Comparison of ENCODE assay signal across 8 cellular contexts in genomic region chr19:12611361-12611699, GRCh38. TPM values are rescaled to one million over a fixed set of nuclear protein-coding genes. Genes with fewer than 3 reads are reported as not detected.
DNase-seq lines count a peak whose midpoint lies in the region; ATAC-seq, FAIRE-seq and TF ChIP-seq lines count a peak whose summit lies in the region.

No MANE protein-coding gene starts in this region.

- H4K20me1 ChIP-seq in BLaER1 (peaks cover 55% of the 10 kb centered on the region), PC-3 (ENCODE audit: low read length) (peaks cover 8% of the 10 kb centered on the region; the same call in 1 of the 2 replicates), keratinocyte (ENCODE audit: control insufficient read depth, extremely low read depth, insufficient read depth, low read length) (peaks cover 2% of the 10 kb centered on the region)

- FAIRE-seq in keratinocyte (lab: Jason Lieb, UNC) (no peak), small intestine (lab: Jason Lieb, UNC) (no peak)

- dilution Hi-C loops in keratinocyte (cut with MboI; ENCODE audit: extremely low pct_ligation_motif_present, low sequenced_read_pairs) = no loop called here

- no peaks in the 10 kb centered on the region for H3K9me2 ChIP-seq in PC-3 (replicated peaks; ENCODE audit: low read length)

- peak overlapping the region; percentile 93 for H3K9ac ChIP-seq in BLaER1
- peak overlapping the region; percentile 92 for H3K9ac ChIP-seq in PC-3 (ENCODE audit: low read length)
- H3K9ac ChIP-seq in keratinocyte (ENCODE audit: control insufficient read depth, extremely low read depth, insufficient read depth, low read length) = peak overlapping the region; percentile 97

- H3K27ac ChIP-seq in BLaER1 (peak overlapping the region; percentile 90), PC-3 (ENCODE audit: low read length) (peak overlapping the region; percentile 48), keratinocyte (ENCODE audit: control insufficient read depth, insufficient read depth, low read length) (peak overlapping the region; percentile 94), small intestine (ENCODE audit: low read depth in 1 of 2, low read length in 1 of 2) (peak overlapping the region; percentile 95 to 99)

- TF ChIP-seq CTCF in PC-3 (conservative IDR thresholded peaks at IDR 0.05; ENCODE audit: low read depth, low read length) = no peak
- TF ChIP-seq CTCF in keratinocyte (optimal IDR thresholded peaks at IDR 0.05 in 1 of 3, IDR thresholded peaks at IDR 0.05 in 1 of 3, conservative IDR thresholded peaks at IDR 0.05 in 1 of 3; ENCODE audit: extremely low read depth in 1 of 3, insufficient read depth in 2 of 3, low read length in 3 of 3) = no peak

- POLR2A ChIA-PET in HEK293T (lab: Yijun Ruan, JAX) = interaction anchor here (1.1 to 1.7 kb wide), 11 partner anchors 12 to 116 kb away, joined by 3 to 12 read pairs (median 4); partner anchors contain the start of genes MAN2B1 and WDR83
- POLR2A ChIA-PET in PC-3 (lab: Charles Lee; ENCODE audit: unreplicated experiment) = no interaction called here

- H3K4me3 ChIP-seq in BLaER1 = peak overlapping the region; percentile 99
- H3K4me3 ChIP-seq in PC-3 (ENCODE audit: low read length) = peak overlapping the region; percentile 94
- H3K4me3 ChIP-seq in keratinocyte (ENCODE audit: control insufficient read depth in 2 of 3, extremely low read depth in 1 of 3, insufficient read depth in 2 of 3, low read depth in 1 of 3, low read length in 3 of 3) = peak overlapping the region; percentile 93 to 100 (median 99)
- peak overlapping the region; percentile 87 to 99 for H3K4me3 ChIP-seq in small intestine (ENCODE audit: low read depth in 1 of 2, low read length in 2 of 2)

- no TSS peak for BruUV-seq in PC-3 (replicated peaks; lab: Mats Ljungman, UMichigan)

- intact Hi-C loops in PC-3 (cut with micrococcal nuclease) = loop anchor here (2.0 kb wide), 2 partner anchors 47 to 55 kb away; partner anchors contain the start of genes MAN2B1 and WDR83

- ATAC-seq in PC-3 = peak; percentile 73
- ATAC-seq in GM21526 (IDR thresholded peaks at IDR 0.05; ENCODE audit: low FRiP score, unreplicated experiment) = no peak

- DNase-seq in HEK293T (ENCODE audit: extremely low spot score) (peak; percentile 78), PC-3 (peak; percentile 81), cerebellum (ENCODE audit: low spot score) (peak; percentile 64), keratinocyte (ENCODE audit: low read depth, low spot score) (no peak), small intestine (peak; percentile 78), NCI-H187 treated with DMSO at 0.1 percent for 48 hours (lab: John Stamatoyannopoulos, UW) (no peak)

- H3K79me2 ChIP-seq in PC-3 (ENCODE audit: low read length) (peaks cover 66% of the 10 kb centered on the region), keratinocyte (ENCODE audit: control insufficient read depth, insufficient read depth, low read length) (peaks cover 63% of the 10 kb centered on the region)

- CTCF ChIA-PET in HEK293T (lab: Yijun Ruan, JAX) = no interaction called here
- CTCF ChIA-PET in PC-3 (lab: Charles Lee) = interaction anchor here (1.1 kb wide), 1 partner anchor 29 kb away, joined by 3 read pairs; no protein-coding TSS in a partner anchor

- H3K4me2 ChIP-seq in BLaER1 (peak overlapping the region; percentile 98), PC-3 (ENCODE audit: low read length) (peak overlapping the region; percentile 95), keratinocyte (ENCODE audit: control insufficient read depth, extremely low read depth, insufficient read depth, low read depth, low read length) (peak overlapping the region; percentile 90)

- H3F3A ChIP-seq in PC-3 (ENCODE audit: low read length, unreplicated experiment) = no peaks in the 10 kb centered on the region

- H3K9me3 ChIP-seq in BLaER1 = no peaks in the 10 kb centered on the region
- no peaks in the 10 kb centered on the region for H3K9me3 ChIP-seq in PC-3 (ENCODE audit: low read length)
- no peaks in the 10 kb centered on the region for H3K9me3 ChIP-seq in keratinocyte (ENCODE audit: control insufficient read depth, low read depth, low read length)
- H3K9me3 ChIP-seq in small intestine (ENCODE audit: control insufficient read depth, low read depth) = no peaks in the 10 kb centered on the region

- H3K9me1 ChIP-seq in keratinocyte (ENCODE audit: control insufficient read depth, extremely low read depth, insufficient read depth, low read length) = no peaks in the 10 kb centered on the region

- peaks cover 50% of the 10 kb centered on the region for H3K4me1 ChIP-seq in BLaER1
- peaks cover 10% of the 10 kb centered on the region for H3K4me1 ChIP-seq in PC-3 (ENCODE audit: insufficient read depth, low read length)
- peaks cover 9% of the 10 kb centered on the region for H3K4me1 ChIP-seq in keratinocyte (ENCODE audit: control insufficient read depth, extremely low read depth, insufficient read depth, low read length)
- H3K4me1 ChIP-seq in small intestine (ENCODE audit: control insufficient read depth in 2 of 2, insufficient read depth in 1 of 2, low read depth in 1 of 2, low read length in 1 of 2) = peaks cover 0 to 6% of the 10 kb centered on the region in 2 donors

- peaks cover 45% of the 10 kb centered on the region for H3K36me3 ChIP-seq in BLaER1
- H3K36me3 ChIP-seq in PC-3 (ENCODE audit: low read depth, low read length) = peaks cover 28% of the 10 kb centered on the region
- peaks cover 5 to 10% of the 10 kb centered on the region in 2 experiments for H3K36me3 ChIP-seq in keratinocyte (ENCODE audit: control insufficient read depth in 2 of 2, extremely low read depth in 1 of 2, insufficient read depth in 2 of 2, low read length in 2 of 2)
- H3K36me3 ChIP-seq in small intestine (ENCODE audit: control insufficient read depth in 2 of 2, insufficient read depth in 2 of 2, low read length in 2 of 2) = peaks cover 1 to 5% of the 10 kb centered on the region in 2 donors

- H3K27me3 ChIP-seq in BLaER1 (no peaks in the 10 kb centered on the region), PC-3 (ENCODE audit: low read length) (no peaks in the 10 kb centered on the region), keratinocyte (ENCODE audit: control insufficient read depth, extremely low read depth, insufficient read depth, low read length) (no peaks in the 10 kb centered on the region), small intestine (ENCODE audit: control insufficient read depth in 2 of 2, insufficient read depth in 2 of 2, low read length in 2 of 2) (no peaks in the 10 kb centered on the region)

- H2AFZ ChIP-seq in PC-3 (ENCODE audit: low read length) (peak overlapping the region; percentile 84), keratinocyte (ENCODE audit: control insufficient read depth, low read length) (peak overlapping the region; percentile 94)

- 0 to 1% (median 0%) methylated on average over 10 of the region's 10 CpGs for WGBS in small intestine, 3 donors

TF ChIP-seq in HEK293T, 16 proteins besides CTCF, POLR2A, EP300 and RAD21 (continues in another document):
- 0 out of 2 replicates have a peak, but pooled peaks have one; percentile 32 for TF ChIP-seq ELF4 (IDR thresholded peaks at IDR 0.05)
- no peak for TF ChIP-seq LEF1 (IDR thresholded peaks at IDR 0.05; ENCODE audit: borderline replicate concordance)

RNA-seq across cellular contexts. Expression of gene ZNF791, which starts 0.6 kb away (rescaled TPM):
- total RNA-seq in PC-3 (2014; rRNA removed) (15.8 and 26.3 TPM in 2 replicates), cerebellum (21.5 TPM)
- polyA plus RNA-seq in keratinocyte (8.1 to 11.5 TPM (median 10.3 TPM) in 3 replicates), small intestine (1 to 10 TPM; 4.7 to 6.6 (median 5.1) TPM)
- polyA plus RNA-seq in keratinocyte (2011; ENCODE audit: low read depth) = 8.1 TPM
- 3.5 and 7.9 TPM in 2 replicates for polyA plus RNA-seq in keratinocyte (2011; cell fraction: cytosol; rRNA removed)
- 22.6 and 23.4 TPM in 2 replicates for polyA plus RNA-seq in keratinocyte (2011; cell fraction: nucleus; rRNA removed)
- polyA plus RNA-seq in keratinocyte (2012; ENCODE audit: low replicate concordance) = 7.9 and 9.9 TPM in 2 replicates
- polyA minus RNA-seq in keratinocyte = 9.1 to 13.2 TPM (median 12.6 TPM) in 3 replicates
- 10.7 TPM for polyA minus RNA-seq in keratinocyte (2011; cell fraction: cytosol; rRNA and poly(A)+ RNA removed)
- 22.9 and 24.7 TPM in 2 replicates for polyA minus RNA-seq in keratinocyte (2011; cell fraction: nucleus; rRNA and poly(A)+ RNA removed)

RNA-seq across cellular contexts. Expression of gene ZNF490, which starts 0.7 kb away (rescaled TPM):
- 6.9 and 10.7 TPM in 2 replicates for total RNA-seq in PC-3 (2014; rRNA removed)
- 12.7 TPM for total RNA-seq in cerebellum
- polyA plus RNA-seq in keratinocyte = 2.7 to 3.2 TPM (median 3.2 TPM) in 3 replicates
- 1.4 TPM for polyA plus RNA-seq in keratinocyte (2011; ENCODE audit: low read depth)
- polyA plus RNA-seq in keratinocyte (2011; cell fraction: cytosol; rRNA removed) = 1.9 and 2.9 TPM in 2 replicates
- 4.3 and 5.0 TPM in 2 replicates for polyA plus RNA-seq in keratinocyte (2011; cell fraction: nucleus; rRNA removed)
- 1.9 and 2.5 TPM in 2 replicates for polyA plus RNA-seq in keratinocyte (2012; ENCODE audit: low replicate concordance)
- 9.3 to 10.4 TPM (median 9.5 TPM) in 3 replicates for polyA minus RNA-seq in keratinocyte
- polyA minus RNA-seq in keratinocyte (2011; cell fraction: cytosol; rRNA and poly(A)+ RNA removed) = 2.9 TPM
- polyA minus RNA-seq in keratinocyte (2011; cell fraction: nucleus; rRNA and poly(A)+ RNA removed) = 7.4 and 18.2 TPM in 2 replicates
- polyA plus RNA-seq in small intestine = 1 to 10 TPM in 1 of 3 donors, under 1 TPM in 1, not detected in 1; 0.45 to 1.0 TPM

RNA-seq across cellular contexts. Expression of gene MAN2B1, which starts 55.2 kb away (rescaled TPM):
- total RNA-seq in PC-3 (2014; rRNA removed) = 62.9 and 67.5 TPM in 2 replicates
- 17.5 TPM for total RNA-seq in cerebellum
- 17.0 to 30.1 TPM (median 21.1 TPM) in 3 replicates for polyA plus RNA-seq in keratinocyte
- polyA plus RNA-seq in keratinocyte (2011; ENCODE audit: low read depth) = 9.5 TPM
- polyA plus RNA-seq in keratinocyte (2011; cell fraction: cytosol; rRNA removed) = 16.4 and 21.9 TPM in 2 replicates
- 55.0 and 85.8 TPM in 2 replicates for polyA plus RNA-seq in keratinocyte (2011; cell fraction: nucleus; rRNA removed)
- 38.0 and 45.6 TPM in 2 replicates for polyA plus RNA-seq in keratinocyte (2012; ENCODE audit: low replicate concordance)
- 17.2 to 50.0 TPM (median 17.4 TPM) in 3 replicates for polyA minus RNA-seq in keratinocyte
- polyA minus RNA-seq in keratinocyte (2011; cell fraction: cytosol; rRNA and poly(A)+ RNA removed) = 27.2 TPM
- 41.0 and 45.8 TPM in 2 replicates for polyA minus RNA-seq in keratinocyte (2011; cell fraction: nucleus; rRNA and poly(A)+ RNA removed)
- polyA plus RNA-seq in small intestine = 10 to 100 TPM; 42.7 to 57.6 (median 44.5) TPM

RNA-seq across cellular contexts. Expression of gene WDR83, which starts 55.3 kb away (rescaled TPM):
- 39.5 and 53.5 TPM in 2 replicates for total RNA-seq in PC-3 (2014; rRNA removed)
- total RNA-seq in cerebellum = 6.3 TPM
- polyA plus RNA-seq in keratinocyte = 3.8 to 5.6 TPM (median 5.0 TPM) in 3 replicates
- 12.7 TPM for polyA plus RNA-seq in keratinocyte (2011; ENCODE audit: low read depth)
- polyA plus RNA-seq in keratinocyte (2011; cell fraction: cytosol; rRNA removed) = 2.7 and 6.5 TPM in 2 replicates
- polyA plus RNA-seq in keratinocyte (2011; cell fraction: nucleus; rRNA removed) = 5.0 and 7.5 TPM in 2 replicates
- 9.2 and 10.0 TPM in 2 replicates for polyA plus RNA-seq in keratinocyte (2012; ENCODE audit: low replicate concordance)
- polyA minus RNA-seq in keratinocyte = 4.1 to 9.5 TPM (median 5.6 TPM) in 3 replicates
- 7.9 TPM for polyA minus RNA-seq in keratinocyte (2011; cell fraction: cytosol; rRNA and poly(A)+ RNA removed)
- 5.0 and 5.4 TPM in 2 replicates for polyA minus RNA-seq in keratinocyte (2011; cell fraction: nucleus; rRNA and poly(A)+ RNA removed)
- 10 to 100 TPM; 10.9 to 21.2 (median 18.6) TPM for polyA plus RNA-seq in small intestine

Comparison
In these comparisons a context has a peak if more than half of its experiments do, and no peak if none do; other contexts are left out.
1. DNase-seq: peak in HEK293T (single experiment), PC-3 (single experiment), cerebellum (single experiment) and small intestine (single experiment); none in keratinocyte (single experiment) and NCI-H187 treated with DMSO at 0.1 percent for 48 hours (single experiment).
2. Peak in every context shown above with its lines, with median percentiles within 50 percentile points of each other: H3K27ac ChIP-seq, H3K4me2 ChIP-seq, H3K4me3 ChIP-seq and H3K9ac ChIP-seq.